8 cellular contexts compared by ENCODE assay signal in the genomic region with DNA sequence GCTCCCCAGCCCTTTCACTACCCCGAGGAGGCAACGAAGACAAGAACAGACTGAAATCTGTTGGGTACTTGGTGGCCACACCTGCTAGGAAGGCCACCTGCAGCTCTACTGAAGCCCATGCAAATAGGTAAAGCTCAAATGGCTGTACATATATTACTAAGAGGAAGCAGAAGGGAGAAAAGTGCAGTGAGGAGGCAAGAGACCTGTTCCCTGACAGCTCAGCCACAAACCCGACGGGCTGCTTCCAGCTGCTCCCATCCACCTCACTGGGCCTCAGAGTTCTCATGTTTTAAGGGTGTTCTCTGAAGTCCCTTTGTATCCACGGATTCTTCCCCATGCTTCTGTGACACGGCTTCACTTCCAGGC. TPM values are rescaled to one million over a fixed set of nuclear protein-coding genes. Genes with fewer than 3 reads are reported as not detected.
A peak's percentile ranks its signal among the peaks of the same experiment; 100 is the strongest.
DNase-seq lines count a peak whose midpoint lies in the region; ATAC-seq, FAIRE-seq and TF ChIP-seq lines count a peak whose summit lies in the region.

No MANE protein-coding gene starts in this region.

- H3K4me3 Mint-ChIP-seq in activated naive CD4-positive, alpha-beta T cell treated with anti-CD3 and anti-CD28 coated beads for 36 hours = no peak overlapping the region

- peak; percentile 25 for DNase-seq in NCI-H748 treated with DMSO at 0.1 percent for 48 hours (lab: John Stamatoyannopoulos, UW)
- DNase-seq in kidney tubule cell (ENCODE audit: low spot score) = peak; percentile 50
- DNase-seq in H7 = no peak
- no peak for DNase-seq in activated naive CD4-positive, alpha-beta T cell treated with anti-CD3 and anti-CD28 coated beads for 36 hours
- no peak for DNase-seq in H54 (ENCODE audit: insufficient read length, low spot score)
- DNase-seq in middle frontal gyrus (ENCODE audit: extremely low spot score, low spot score) = no peak

- H3K4me3 ChIP-seq in H7 (ENCODE audit: insufficient read depth, low read depth, low read length) = no peak overlapping the region

- H3K36me3 Mint-ChIP-seq in activated naive CD4-positive, alpha-beta T cell treated with anti-CD3 and anti-CD28 coated beads for 36 hours (ENCODE audit: low read depth) = no peaks in the 10 kb centered on the region

- H3K36me3 ChIP-seq in H7 (replicated peaks; ENCODE audit: control insufficient read depth, insufficient read depth, low read length) = no peaks in the 10 kb centered on the region

- ATAC-seq in GM18861 (IDR thresholded peaks at IDR 0.05; ENCODE audit: unreplicated experiment) (peak; percentile 71), HG02840 (IDR thresholded peaks at IDR 0.05; ENCODE audit: low FRiP score, unreplicated experiment) (peak; percentile 99)

- no peak for TF ChIP-seq POLR2A in H54 (IDR thresholded peaks at IDR 0.05; ENCODE audit: low read depth, low read length)

- H3K9me3 Mint-ChIP-seq in activated naive CD4-positive, alpha-beta T cell treated with anti-CD3 and anti-CD28 coated beads for 36 hours = no peaks in the 10 kb centered on the region

- H3K4me1 Mint-ChIP-seq in activated naive CD4-positive, alpha-beta T cell treated with anti-CD3 and anti-CD28 coated beads for 36 hours (ENCODE audit: low read depth) = peaks cover 12% of the 10 kb centered on the region

- H3K27ac Mint-ChIP-seq in activated naive CD4-positive, alpha-beta T cell treated with anti-CD3 and anti-CD28 coated beads for 36 hours = no peak overlapping the region

- intact Hi-C loops in activated naive CD4-positive, alpha-beta T cell treated with anti-CD3 and anti-CD28 coated beads for 36 hours (cut with micrococcal nuclease) = no loop called here

- CTCF ChIA-PET in activated naive CD4-positive, alpha-beta T cell treated with anti-CD3 and anti-CD28 coated beads for 36 hours (lab: Charles Lee) = interaction anchor here (0.5 kb wide), 1 partner anchor 129 kb away, joined by 3 read pairs; no protein-coding TSS in a partner anchor

- no peaks in the 10 kb centered on the region for H3K27me3 ChIP-seq in H7 (ENCODE audit: control insufficient read depth, insufficient read depth, low read length)

- no peak for FAIRE-seq in H54 (lab: Jason Lieb, UNC)

- no peaks in the 10 kb centered on the region for H3K27me3 Mint-ChIP-seq in activated naive CD4-positive, alpha-beta T cell treated with anti-CD3 and anti-CD28 coated beads for 36 hours (ENCODE audit: low read depth)

RNA-seq across cellular contexts. Expression of a gene that starts 24.6 kb away (rescaled TPM):
- total RNA-seq in H7 (2014; rRNA removed; shearing (Covaris generic)) = 8.7 and 9.2 TPM in 2 replicates
- 1 to 10 TPM; 2.5 to 2.9 TPM for total RNA-seq in activated naive CD4-positive, alpha-beta T cell treated with anti-CD3 and anti-CD28 coated beads for 36 hours

Comparison
In these comparisons a context has a peak if more than half of its experiments do, and no peak if none do; other contexts are left out.
1. DNase-seq: peak in NCI-H748 treated with DMSO at 0.1 percent for 48 hours (single experiment) and kidney tubule cell (single experiment); none in H7 (single experiment), activated naive CD4-positive, alpha-beta T cell treated with anti-CD3 and anti-CD28 coated beads for 36 hours (single experiment), H54 (single experiment) and middle frontal gyrus (single experiment).